In genomic region chrX:24153175-24153795, GRCh38 we compare ENCODE assay signal across 11 cellular contexts. TPM values are rescaled to one million over a fixed set of nuclear protein-coding genes. Genes with fewer than 3 reads are reported as not detected.
DNase-seq lines count a peak whose midpoint lies in the region; ATAC-seq and TF ChIP-seq lines count a peak whose summit lies in the region.
"Had no signal": no experiment of that assay in that cellular context is flagged by ENCODE, and none has a peak within 500 bp of the region (broad histone marks: within the 10 kb centered on the region; RNA-seq: fewer than 3 reads in every experiment).

No MANE protein-coding gene starts in this region.

- no peak overlapping the region for H2AFZ ChIP-seq in SK-N-SH (ENCODE audit: low read depth)

- H3K9me2 ChIP-seq in SK-N-SH: no peaks in the 10 kb centered on the region

- TF ChIP-seq EP300 in SK-N-SH (IDR thresholded peaks at IDR 0.05; ENCODE audit: borderline replicate concordance in 1 of 2, low read depth in 1 of 2, low read length in 1 of 2): no peak

- TF ChIP-seq POLR2A in esophagus squamous epithelium (IDR thresholded peaks at IDR 0.05): no peak
- no peak for TF ChIP-seq POLR2A in testis (IDR thresholded peaks at IDR 0.05)

- H3K27ac ChIP-seq in SK-N-SH (ENCODE audit: low read depth in 2 of 2, low read length in 1 of 2) (peak overlapping the region; percentile 53 to 97), esophagus squamous epithelium (peak overlapping the region in 3 of 4 donors; percentile 28 to 95 (median 36)), testis (peak overlapping the region; percentile 44 to 95)

- H3K9ac ChIP-seq in SK-N-SH: peak overlapping the region; percentile 33; the same call in 1 of the 2 replicates

- peak; percentile 18 for DNase-seq in activated naive CD4-positive, alpha-beta T cell treated with anti-CD3 and anti-CD28 coated beads for 36 hours
- DNase-seq in activated naive CD4-positive, alpha-beta T cell (lab: John Stamatoyannopoulos, UW): no peak
- no peak for DNase-seq in SK-N-SH
- DNase-seq in esophagus squamous epithelium (lab: John Stamatoyannopoulos, UW): no peak
- peak; percentile 28 for DNase-seq in testis
- no peak for DNase-seq in GM10248 (ENCODE audit: extremely low spot score)
- no peak for DNase-seq in MG63
- DNase-seq: caudate nucleus, NCI-H1092 treated with DMSO at 0.1 percent for 48 hours, retina had no signal

- intact Hi-C loops in activated naive CD4-positive, alpha-beta T cell treated with anti-CD3 and anti-CD28 coated beads for 36 hours (cut with micrococcal nuclease): loop anchor here (5.0 kb wide), 2 partner anchors 421 to 486 kb away; partner anchors contain the start of gene PRDX4
- intact Hi-C loops in esophagus squamous epithelium (cut with DNase I) (no loop called here), testis (cut with DNase I; ENCODE audit: low total_unique reads) (no loop called here)

- H3K79me2 ChIP-seq in SK-N-SH (ENCODE audit: insufficient read depth): peaks cover 79% of the 10 kb centered on the region

- POLR2A ChIA-PET in SK-N-SH (lab: Yijun Ruan, JAX): no interaction called here
- POLR2A ChIA-PET in GM10248 (lab: Yijun Ruan, JAX): no interaction called here

- peak overlapping the region; percentile 35 for H3K4me2 ChIP-seq in SK-N-SH

- no peak for TF ChIP-seq CTCF in SK-N-SH (IDR thresholded peaks at IDR 0.05)
- TF ChIP-seq CTCF in esophagus squamous epithelium (IDR thresholded peaks at IDR 0.05): no peak
- no peak for TF ChIP-seq CTCF in testis (IDR thresholded peaks at IDR 0.05)
- no peak for TF ChIP-seq CTCF in GM10248 (IDR thresholded peaks at IDR 0.05; ENCODE audit: control extremely low read depth, extremely low read depth, low read depth, missing control alignments)

- H3K4me3 ChIP-seq in SK-N-SH (ENCODE audit: low read depth in 2 of 2, low read length in 1 of 2): peak overlapping the region in 1 of 2 experiments; percentile 26; a peak in 1 of 4 replicates
- peak overlapping the region in 2 of 4 donors; percentile 18 to 19 for H3K4me3 ChIP-seq in esophagus squamous epithelium
- H3K4me3 ChIP-seq in testis: no peak overlapping the region
- no peak overlapping the region for H3K4me3 ChIP-seq in MG63

- H3K9me3 Mint-ChIP-seq in activated naive CD4-positive, alpha-beta T cell treated with anti-CD3 and anti-CD28 coated beads for 36 hours: no peaks in the 10 kb centered on the region

- peak overlapping the region; percentile 89 for H3K27ac Mint-ChIP-seq in activated naive CD4-positive, alpha-beta T cell treated with anti-CD3 and anti-CD28 coated beads for 36 hours

- WGBS in SK-N-SH (ENCODE audit: low lambda C conversion rate): 31% methylated on average over 4 of the region's 4 CpGs
- WGBS in esophagus squamous epithelium, 2 donors: 8 to 31% methylated on average over 4 of the region's 4 CpGs
- 7 to 10% methylated on average over 4 of the region's 4 CpGs for WGBS in testis, 2 donors

- CTCF ChIA-PET in activated naive CD4-positive, alpha-beta T cell treated with anti-CD3 and anti-CD28 coated beads for 36 hours (lab: Charles Lee): no interaction called here
- CTCF ChIA-PET in SK-N-SH (lab: Yijun Ruan, JAX) (interaction anchor here (1.1 to 1.4 kb wide), 2 partner anchors 19 to 30 kb away, joined by 3 read pairs; no protein-coding TSS in a partner anchor), GM10248 (lab: Yijun Ruan, JAX) (no interaction called here)

- ATAC-seq in GM21390 (IDR thresholded peaks at IDR 0.05; ENCODE audit: unreplicated experiment): no peak

- peaks cover 27% of the 10 kb centered on the region for H3F3A ChIP-seq in SK-N-SH (replicated peaks; ENCODE audit: insufficient read depth)

- H4K20me1 ChIP-seq in SK-N-SH (ENCODE audit: insufficient read depth): peaks cover 79% of the 10 kb centered on the region

- H3K36me3 ChIP-seq in SK-N-SH (replicated peaks in 1 of 2; ENCODE audit: control insufficient read depth in 1 of 2, insufficient read depth in 2 of 2, low read length in 1 of 2): peaks cover 2 to 16% of the 10 kb centered on the region in 2 experiments
- H3K36me3 ChIP-seq in esophagus squamous epithelium: no peaks in the 10 kb centered on the region
- H3K36me3 ChIP-seq in testis (ENCODE audit: low read depth, missing control alignments): no peaks in the 10 kb centered on the region
- peaks cover 51% of the 10 kb centered on the region for H3K36me3 ChIP-seq in MG63

- H3K9me3 ChIP-seq in SK-N-SH (no peaks in the 10 kb centered on the region), esophagus squamous epithelium (no peaks in the 10 kb centered on the region), testis (no peaks in the 10 kb centered on the region), MG63 (no peaks in the 10 kb centered on the region)

- H3K4me1 ChIP-seq in SK-N-SH (ENCODE audit: control insufficient read depth in 1 of 2, insufficient read depth in 2 of 2, low read depth in 1 of 2, low read length in 1 of 2) (peaks cover 29 to 44% of the 10 kb centered on the region in 2 experiments; a peak in 3 of 4 replicates), esophagus squamous epithelium (peaks cover 13 to 71% (median 37%) of the 10 kb centered on the region in 3 donors), testis (no peaks in the 10 kb centered on the region)

- H3K27me3 ChIP-seq in SK-N-SH (ENCODE audit: insufficient read depth) (no peaks in the 10 kb centered on the region), esophagus squamous epithelium (no peaks in the 10 kb centered on the region), testis (no peaks in the 10 kb centered on the region), MG63 (no peaks in the 10 kb centered on the region)

- peaks cover 22% of the 10 kb centered on the region for H3K36me3 Mint-ChIP-seq in activated naive CD4-positive, alpha-beta T cell treated with anti-CD3 and anti-CD28 coated beads for 36 hours (ENCODE audit: low read depth)

- H3K27me3 Mint-ChIP-seq in activated naive CD4-positive, alpha-beta T cell treated with anti-CD3 and anti-CD28 coated beads for 36 hours (ENCODE audit: low read depth): no peaks in the 10 kb centered on the region

- no peak for TF ChIP-seq RAD21 in SK-N-SH (IDR thresholded peaks at IDR 0.05; ENCODE audit: low read length)

- H3K4me1 Mint-ChIP-seq in activated naive CD4-positive, alpha-beta T cell treated with anti-CD3 and anti-CD28 coated beads for 36 hours (ENCODE audit: low read depth): peaks cover 59% of the 10 kb centered on the region

- H3K4me3 Mint-ChIP-seq in activated naive CD4-positive, alpha-beta T cell treated with anti-CD3 and anti-CD28 coated beads for 36 hours: peak overlapping the region; percentile 80

TF ChIP-seq in SK-N-SH, 30 proteins besides CTCF, POLR2A, EP300 and RAD21:
- TF ChIP-seq USF2 (IDR thresholded peaks at IDR 0.05; ENCODE audit: borderline replicate concordance, low read depth, low read length) (no peak), SMC3 (IDR thresholded peaks at IDR 0.05; ENCODE audit: low read depth, low read length) (no peak), REST (IDR thresholded peaks at IDR 0.05; ENCODE audit: low read depth, low read length) (no peak)

RNA-seq across cellular contexts. Expression of gene ZFX, which starts 3.8 kb away (rescaled TPM):
- total RNA-seq in activated naive CD4-positive, alpha-beta T cell treated with anti-CD3 and anti-CD28 coated beads for 36 hours: 10 to 100 TPM; 27.1 to 27.9 TPM
- polyA plus RNA-seq in SK-N-SH (2012; rRNA removed): 9.0 and 11.9 TPM in 2 replicates
- 10.7 and 13.0 TPM in 2 replicates for polyA plus RNA-seq in SK-N-SH (2012; cell fraction: cytosol; rRNA removed)
- 11.9 and 20.4 TPM in 2 replicates for polyA plus RNA-seq in SK-N-SH (2012; cell fraction: nucleus; rRNA removed)
- 10 to 100 TPM; 19.2 to 88.0 (median 49.5) TPM for total RNA-seq in esophagus squamous epithelium
- 10 to 100 TPM; 38.5 to 45.1 TPM for total RNA-seq in testis
- polyA plus RNA-seq in testis (ENCODE audit: insufficient read depth, low read depth, low replicate concordance): 10.8 TPM
- total RNA-seq in MG63 (2014; rRNA removed; shearing (Covaris generic); ENCODE audit: low replicate concordance): 5.9 and 9.5 TPM in 2 replicates

Comparison
In these comparisons a context has a peak if more than half of its experiments do, and no peak if none do; other contexts are left out.
1. DNase-seq: peak in activated naive CD4-positive, alpha-beta T cell treated with anti-CD3 and anti-CD28 coated beads for 36 hours (single experiment) and testis (single experiment); none in activated naive CD4-positive, alpha-beta T cell (0 of 4), SK-N-SH (single experiment), esophagus squamous epithelium (single experiment), GM10248 (single experiment) and MG63 (single experiment).
2. Peak in every context shown above with its lines, with median percentiles within 50 percentile points of each other: H3K27ac ChIP-seq.